In the genomic region with DNA sequence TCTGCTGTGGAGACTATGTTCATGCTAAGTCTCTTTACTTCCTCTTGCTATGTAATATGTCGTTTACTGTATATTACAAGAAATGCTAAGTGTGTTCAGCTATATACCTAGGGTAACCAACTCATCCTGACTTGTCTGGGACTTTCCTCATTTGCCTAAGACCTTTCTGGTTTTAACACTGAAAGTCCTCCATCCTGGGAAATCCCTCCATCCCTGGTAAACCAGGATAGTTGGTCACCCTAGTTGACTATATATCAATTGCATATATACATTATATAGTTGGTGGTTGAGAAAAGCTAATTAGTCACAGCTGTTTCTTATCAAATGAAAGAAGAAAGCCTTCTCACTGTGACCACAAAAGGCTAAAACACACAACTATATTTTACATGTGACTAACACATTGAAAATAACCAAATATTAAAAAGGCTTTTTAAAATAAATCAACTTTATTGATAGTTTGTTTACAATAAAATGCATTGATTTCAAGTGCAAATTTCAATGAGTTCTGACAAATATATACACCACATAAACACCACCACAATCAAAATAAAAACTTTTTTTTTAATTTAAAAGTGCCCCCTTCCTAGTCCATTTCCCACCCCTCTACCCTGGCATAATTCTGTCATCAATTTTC, we compare ENCODE assay signal across 1 cellular context.
TF ChIP-seq lines count a peak whose summit lies in the region.

No MANE protein-coding gene starts in this region.

TF ChIP-seq in GM23338, 12 proteins besides CTCF, POLR2A, EP300 and RAD21 (continued from another document):
- TF ChIP-seq, protein P1, sequence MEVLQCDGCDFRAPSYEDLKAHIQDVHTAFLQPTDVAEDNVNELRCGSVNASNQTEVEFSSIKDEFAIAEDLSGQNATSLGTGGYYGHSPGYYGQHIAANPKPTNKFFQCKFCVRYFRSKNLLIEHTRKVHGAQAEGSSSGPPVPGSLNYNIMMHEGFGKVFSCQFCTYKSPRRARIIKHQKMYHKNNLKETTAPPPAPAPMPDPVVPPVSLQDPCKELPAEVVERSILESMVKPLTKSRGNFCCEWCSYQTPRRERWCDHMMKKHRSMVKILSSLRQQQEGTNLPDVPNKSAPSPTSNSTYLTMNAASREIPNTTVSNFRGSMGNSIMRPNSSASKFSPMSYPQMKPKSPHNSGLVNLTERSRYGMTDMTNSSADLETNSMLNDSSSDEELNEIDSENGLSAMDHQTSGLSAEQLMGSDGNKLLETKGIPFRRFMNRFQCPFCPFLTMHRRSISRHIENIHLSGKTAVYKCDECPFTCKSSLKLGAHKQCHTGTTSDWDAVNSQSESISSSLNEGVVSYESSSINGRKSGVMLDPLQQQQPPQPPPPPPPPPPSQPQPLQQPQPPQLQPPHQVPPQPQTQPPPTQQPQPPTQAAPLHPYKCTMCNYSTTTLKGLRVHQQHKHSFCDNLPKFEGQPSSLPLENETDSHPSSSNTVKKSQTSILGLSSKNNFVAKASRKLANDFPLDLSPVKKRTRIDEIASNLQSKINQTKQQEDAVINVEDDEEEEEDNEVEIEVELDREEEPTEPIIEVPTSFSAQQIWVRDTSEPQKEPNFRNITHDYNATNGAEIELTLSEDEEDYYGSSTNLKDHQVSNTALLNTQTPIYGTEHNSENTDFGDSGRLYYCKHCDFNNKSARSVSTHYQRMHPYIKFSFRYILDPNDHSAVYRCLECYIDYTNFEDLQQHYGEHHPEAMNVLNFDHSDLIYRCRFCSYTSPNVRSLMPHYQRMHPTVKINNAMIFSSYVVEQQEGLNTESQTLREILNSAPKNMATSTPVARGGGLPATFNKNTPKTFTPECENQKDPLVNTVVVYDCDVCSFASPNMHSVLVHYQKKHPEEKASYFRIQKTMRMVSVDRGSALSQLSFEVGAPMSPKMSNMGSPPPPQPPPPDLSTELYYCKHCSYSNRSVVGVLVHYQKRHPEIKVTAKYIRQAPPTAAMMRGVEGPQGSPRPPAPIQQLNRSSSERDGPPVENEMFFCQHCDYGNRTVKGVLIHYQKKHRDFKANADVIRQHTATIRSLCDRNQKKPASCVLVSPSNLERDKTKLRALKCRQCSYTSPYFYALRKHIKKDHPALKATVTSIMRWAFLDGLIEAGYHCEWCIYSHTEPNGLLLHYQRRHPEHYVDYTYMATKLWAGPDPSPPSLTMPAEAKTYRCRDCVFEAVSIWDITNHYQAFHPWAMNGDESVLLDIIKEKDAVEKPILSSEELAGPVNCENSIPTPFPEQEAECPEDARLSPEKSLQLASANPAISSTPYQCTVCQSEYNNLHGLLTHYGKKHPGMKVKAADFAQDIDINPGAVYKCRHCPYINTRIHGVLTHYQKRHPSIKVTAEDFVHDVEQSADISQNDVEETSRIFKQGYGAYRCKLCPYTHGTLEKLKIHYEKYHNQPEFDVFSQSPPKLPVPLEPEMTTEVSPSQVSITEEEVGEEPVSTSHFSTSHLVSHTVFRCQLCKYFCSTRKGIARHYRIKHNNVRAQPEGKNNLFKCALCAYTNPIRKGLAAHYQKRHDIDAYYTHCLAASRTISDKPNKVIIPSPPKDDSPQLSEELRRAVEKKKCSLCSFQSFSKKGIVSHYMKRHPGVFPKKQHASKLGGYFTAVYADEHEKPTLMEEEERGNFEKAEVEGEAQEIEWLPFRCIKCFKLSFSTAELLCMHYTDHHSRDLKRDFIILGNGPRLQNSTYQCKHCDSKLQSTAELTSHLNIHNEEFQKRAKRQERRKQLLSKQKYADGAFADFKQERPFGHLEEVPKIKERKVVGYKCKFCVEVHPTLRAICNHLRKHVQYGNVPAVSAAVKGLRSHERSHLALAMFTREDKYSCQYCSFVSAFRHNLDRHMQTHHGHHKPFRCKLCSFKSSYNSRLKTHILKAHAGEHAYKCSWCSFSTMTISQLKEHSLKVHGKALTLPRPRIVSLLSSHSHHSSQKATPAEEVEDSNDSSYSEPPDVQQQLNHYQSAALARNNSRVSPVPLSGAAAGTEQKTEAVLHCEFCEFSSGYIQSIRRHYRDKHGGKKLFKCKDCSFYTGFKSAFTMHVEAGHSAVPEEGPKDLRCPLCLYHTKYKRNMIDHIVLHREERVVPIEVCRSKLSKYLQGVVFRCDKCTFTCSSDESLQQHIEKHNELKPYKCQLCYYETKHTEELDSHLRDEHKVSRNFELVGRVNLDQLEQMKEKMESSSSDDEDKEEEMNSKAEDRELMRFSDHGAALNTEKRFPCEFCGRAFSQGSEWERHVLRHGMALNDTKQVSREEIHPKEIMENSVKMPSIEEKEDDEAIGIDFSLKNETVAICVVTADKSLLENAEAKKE (CRISPR knock-in tag; IDR thresholded peaks at IDR 0.05) = no peak
- TF ChIP-seq STAT1 (IDR thresholded peaks at IDR 0.05; ENCODE audit: unreplicated experiment) (no peak), CREB1 (CRISPR knock-in tag; IDR thresholded peaks at IDR 0.05; ENCODE audit: low read depth) (no peak), ZNF114 (CRISPR knock-in tag; IDR thresholded peaks at IDR 0.05) (no peak), POLR2AphosphoS5 (IDR thresholded peaks at IDR 0.05; ENCODE audit: low read depth) (no peak), ETS1 (IDR thresholded peaks at IDR 0.05) (no peak), NANOG (IDR thresholded peaks at IDR 0.05; ENCODE audit: borderline replicate concordance) (no peak)
